ENCODE assay signal across 10 cellular contexts in the genomic region with DNA sequence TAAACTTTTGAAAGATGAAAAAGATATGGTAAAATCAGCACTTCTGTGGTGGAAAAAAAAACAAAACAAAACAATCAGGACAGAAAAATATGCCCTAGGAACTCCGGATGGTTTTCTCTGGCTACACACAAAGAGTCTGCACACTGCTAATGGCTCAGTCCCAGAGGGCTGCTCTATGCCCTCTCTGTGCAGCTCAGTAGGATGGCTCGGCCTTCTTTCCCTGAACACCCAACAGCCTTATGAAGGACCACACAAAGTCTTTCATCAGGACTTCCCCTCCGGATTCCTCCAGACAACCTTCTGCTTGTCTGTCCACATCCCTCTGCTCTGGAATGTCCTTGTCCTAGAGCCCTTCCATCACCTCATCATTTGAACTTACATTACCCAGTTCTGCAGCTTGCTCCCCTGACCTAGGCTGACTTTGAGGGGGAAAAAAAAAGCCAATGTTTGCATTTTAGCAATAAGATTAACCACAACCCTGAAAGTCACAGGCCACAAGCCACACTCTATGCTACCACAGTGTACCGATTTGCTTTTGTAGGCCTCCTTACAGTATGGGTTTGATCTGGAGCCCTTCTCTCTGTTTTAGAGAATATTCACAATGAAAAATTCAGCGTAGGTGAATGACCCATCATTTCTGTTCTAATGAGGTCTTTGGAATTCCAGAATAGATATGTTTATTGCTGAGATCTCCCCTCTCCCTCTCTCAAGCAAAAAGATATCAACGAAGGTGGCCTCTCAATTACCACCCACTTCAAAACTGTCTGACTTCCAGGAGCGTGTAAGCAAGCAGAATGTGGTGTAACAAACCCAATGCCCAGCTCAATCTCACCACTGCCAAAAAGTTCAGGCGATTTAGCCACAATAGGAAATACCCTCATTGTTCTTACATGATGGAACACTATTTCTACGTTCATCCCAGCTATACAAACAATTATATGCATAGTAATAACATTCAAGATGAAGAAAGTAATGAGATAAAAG.
DNase-seq lines count a peak whose midpoint lies in the region; ATAC-seq and TF ChIP-seq lines count a peak whose summit lies in the region.
"Had no signal": no experiment of that assay in that cellular context is flagged by ENCODE, and none has a peak within 500 bp of the region (broad histone marks: within the 10 kb centered on the region; RNA-seq: fewer than 3 reads in every experiment).

No MANE protein-coding gene starts in this region.

- TF ChIP-seq POLR2A in suprapubic skin (IDR thresholded peaks at IDR 0.05) = no peak

- H3K4ac ChIP-seq in neuronal stem cell (ENCODE audit: low read length) = no peak overlapping the region

- no peaks in the 10 kb centered on the region for H3K36me3 Mint-ChIP-seq in effector memory CD8-positive, alpha-beta T cell (ENCODE audit: insufficient read depth)

- ATAC-seq in GM18867 (IDR thresholded peaks at IDR 0.05; ENCODE audit: unreplicated experiment) = peak; percentile 97
- ATAC-seq in GM21381 (IDR thresholded peaks at IDR 0.05; ENCODE audit: unreplicated experiment) = peak; percentile 91
- ATAC-seq in HG03354 (IDR thresholded peaks at IDR 0.05; ENCODE audit: poor library complexity, severe bottlenecking, unreplicated experiment) = peak; percentile 76
- peak; percentile 73 for ATAC-seq in effector memory CD8-positive, alpha-beta T cell (replicated peaks)

- peaks cover 0 to 6% of the 10 kb centered on the region in 2 donors for H3K9me3 ChIP-seq in neuronal stem cell (replicated peaks in 1 of 2; ENCODE audit: control insufficient read depth in 2 of 2, insufficient read depth in 1 of 2, low read depth in 1 of 2, low read length in 2 of 2)
- H3K9me3 ChIP-seq in suprapubic skin = no peaks in the 10 kb centered on the region

- no peaks in the 10 kb centered on the region for H3K36me3 ChIP-seq in neuronal stem cell (replicated peaks in 1 of 2; ENCODE audit: control insufficient read depth in 2 of 2, insufficient read depth in 2 of 2, low read length in 2 of 2)
- H3K36me3 ChIP-seq in suprapubic skin = no peaks in the 10 kb centered on the region

- H2AK5ac ChIP-seq in neuronal stem cell (ENCODE audit: low read depth, low read length) = no peak overlapping the region

- TF ChIP-seq EP300 in suprapubic skin (IDR thresholded peaks at IDR 0.05) = no peak

- H3K4me3 Mint-ChIP-seq in effector memory CD8-positive, alpha-beta T cell = peak overlapping the region in 1 of 2 donors; percentile 5

- peaks cover 0 to 4% of the 10 kb centered on the region in 2 donors for H3K4me1 ChIP-seq in neuronal stem cell (ENCODE audit: control insufficient read depth in 2 of 2, insufficient read depth in 1 of 2, low read depth in 1 of 2, low read length in 2 of 2)
- no peaks in the 10 kb centered on the region for H3K4me1 ChIP-seq in suprapubic skin

- no peak overlapping the region for H2AFZ ChIP-seq in neuronal stem cell (ENCODE audit: low read length)

- H3K4me1 Mint-ChIP-seq in effector memory CD8-positive, alpha-beta T cell (ENCODE audit: low read depth in 2 of 2) = peaks cover 18 to 22% of the 10 kb centered on the region in 2 donors

- no peak overlapping the region for H3K27ac ChIP-seq in neuronal stem cell (replicated peaks; ENCODE audit: low read length)
- no peak overlapping the region for H3K27ac ChIP-seq in suprapubic skin

- H3K27ac Mint-ChIP-seq in effector memory CD8-positive, alpha-beta T cell = peak overlapping the region; percentile 7 to 42
- H3K27ac Mint-ChIP-seq: T-cell had no signal

- no peak overlapping the region for H3K9ac ChIP-seq in neuronal stem cell (ENCODE audit: low read depth, low read length, poor library complexity)

- no peak overlapping the region for H2BK12ac ChIP-seq in neuronal stem cell (ENCODE audit: low read length)

- no peak overlapping the region for H4K91ac ChIP-seq in neuronal stem cell (ENCODE audit: low read depth, low read length, poor library complexity)

- H3K18ac ChIP-seq in neuronal stem cell (ENCODE audit: low read length) = no peak overlapping the region

- peaks cover 0 to 4% of the 10 kb centered on the region in 2 donors for H3K9me3 Mint-ChIP-seq in effector memory CD8-positive, alpha-beta T cell

- H3K4me3 ChIP-seq in neuronal stem cell (ENCODE audit: low read length in 2 of 2) (no peak overlapping the region), suprapubic skin (no peak overlapping the region)

- TF ChIP-seq CTCF in suprapubic skin (IDR thresholded peaks at IDR 0.05) = no peak

- no peak overlapping the region for H3K23ac ChIP-seq in neuronal stem cell (ENCODE audit: low read depth, low read length, poor library complexity)

- DNase-seq in effector memory CD8-positive, alpha-beta T cell = peak in 2 of 3 experiments; percentile 4
- DNase-seq in neuronal stem cell (ENCODE audit: low spot score) (no peak), suprapubic skin (ENCODE audit: low spot score in 2 of 2) (no peak), amniotic stem cell (lab: John Stamatoyannopoulos, UW) (no peak), glomerular visceral epithelial cell (ENCODE audit: extremely low spot score) (no peak)
- DNase-seq: stimulated activated CD4-positive, alpha-beta T cell treated with anti-CD3 and anti-CD28 coated beads, Interleukin-2, amount 100 ng/mL, for 48 hours; T-cell had no signal

- WGBS in neuronal stem cell (ENCODE audit: extremely low coverage in 2 of 2, insufficient read length in 2 of 2, insufficient replicate concordance in 1 of 2), 2 donors = no CpG with 5 or more reads among the region's 9 CpGs
- 83% methylated on average over 9 of the region's 9 CpGs for WGBS in suprapubic skin

- H2BK15ac ChIP-seq in neuronal stem cell (ENCODE audit: low read length) = no peak overlapping the region

- no peak overlapping the region for H3K14ac ChIP-seq in neuronal stem cell (ENCODE audit: low read length)

- no peak overlapping the region for H2BK5ac ChIP-seq in neuronal stem cell (ENCODE audit: low read length)

- H2BK120ac ChIP-seq in neuronal stem cell (ENCODE audit: low read depth, low read length) = no peak overlapping the region

- no peak overlapping the region for H3K4me2 ChIP-seq in neuronal stem cell (ENCODE audit: insufficient read depth, low read length, poor library complexity, severe bottlenecking)

- H4K8ac ChIP-seq in neuronal stem cell (ENCODE audit: low read depth, low read length) = no peak overlapping the region

- no peaks in the 10 kb centered on the region for H3K79me1 ChIP-seq in neuronal stem cell (ENCODE audit: low read depth, low read length)

- no peaks in the 10 kb centered on the region for H3K27me3 Mint-ChIP-seq in effector memory CD8-positive, alpha-beta T cell
- H3K27me3 Mint-ChIP-seq: T-cell had no signal

- no peaks in the 10 kb centered on the region for H3K27me3 ChIP-seq in neuronal stem cell (ENCODE audit: control insufficient read depth in 3 of 3, insufficient read depth in 3 of 3, low read depth in 1 of 3, low read length in 3 of 3)
- H3K27me3 ChIP-seq in suprapubic skin = no peaks in the 10 kb centered on the region

Comparison
In these comparisons a context has a peak if more than half of its experiments do, and no peak if none do; other contexts are left out.
1. DNase-seq: peak in effector memory CD8-positive, alpha-beta T cell (2 of 3); none in neuronal stem cell (single experiment), suprapubic skin (0 of 2), amniotic stem cell (single experiment) and glomerular visceral epithelial cell (single experiment).
2. Peak in every context shown above with its lines, with median percentiles within 50 percentile points of each other: ATAC-seq.